ENCODE assay signal across 17 cellular contexts in the genomic region with DNA sequence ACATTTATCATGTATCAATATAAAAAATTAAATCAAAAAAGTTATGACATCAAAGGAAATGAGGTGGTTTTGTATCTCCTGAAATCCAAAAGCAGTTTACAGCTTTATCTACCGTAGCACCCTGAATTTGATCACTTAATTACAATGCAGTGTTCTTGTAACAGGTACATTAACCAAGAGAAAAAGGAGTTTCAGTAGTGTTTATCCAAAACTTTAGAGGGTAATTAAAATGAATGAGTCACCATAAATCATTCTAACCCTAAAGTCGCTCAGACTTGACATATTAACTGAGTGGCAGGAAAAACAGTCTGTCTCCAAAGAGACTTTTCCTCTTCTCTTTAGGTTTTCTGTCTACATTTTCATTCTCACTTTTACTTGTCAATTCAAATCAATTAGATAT.
"Had no signal": no experiment of that assay in that cellular context is flagged by ENCODE, and none has a peak within 500 bp of the region (broad histone marks: within the 10 kb centered on the region; RNA-seq: fewer than 3 reads in every experiment).

No MANE protein-coding gene starts in this region.

- H3K27me3 ChIP-seq: adrenal gland, colonic mucosa, heart left ventricle, right lobe of liver, tibial artery, uterus had no signal

- ATAC-seq: heart left ventricle; natural killer cell treated with Interleukin-12 subunit alpha and Interleukin-12 subunit beta and Interleukin-15 and Interleukin-18, amount 100 ng/mL, for 72 hours; right lobe of liver; stimulated activated memory B cell treated with anti-CD40 and anti-IgM and Interleukin-4, amounts not matched to agents 10 μg/mL and 1 μg/mL and 100 μg/mL, for 72 hours had no signal

- H3K4me3 ChIP-seq: adrenal gland, colonic mucosa, heart left ventricle, left ventricle myocardium inferior, right lobe of liver, tibial artery, uterus had no signal

- H3K36me3 ChIP-seq: adrenal gland, colonic mucosa, heart left ventricle, left ventricle myocardium inferior, right lobe of liver, tibial artery, uterus had no signal

- H3K9me3 ChIP-seq: adrenal gland, colonic mucosa, heart left ventricle, left ventricle myocardium inferior, right lobe of liver, tibial artery, uterus had no signal

- H3K27ac ChIP-seq: adrenal gland, colonic mucosa, heart left ventricle, left ventricle myocardium inferior, right lobe of liver, tibial artery, uterus had no signal

- H3K4me1 ChIP-seq: colonic mucosa, heart left ventricle, left ventricle myocardium inferior, right lobe of liver, uterus had no signal

- DNase-seq: activated CD4-positive, alpha-beta T cell treated with anti-CD3 and anti-CD28 coated beads, Interleukin-2, amount 10 ng/mL, durations not matched to agents 7 days and 5 days; activated CD4-positive, CD25-positive, alpha-beta regulatory T cell; activated naive CD4-positive, alpha-beta T cell treated with anti-CD3 and anti-CD28 coated beads, Interleukin-2, amount 50 U/mL, for 16 hours; activated T-cell treated with anti-CD3 and anti-CD28 coated beads for 4 hours; adrenal gland; caudate nucleus; colonic mucosa; foreskin melanocyte; heart left ventricle; left ventricle myocardium inferior; mesenchymal stem cell; nucleus accumbens; right lobe of liver; tibial artery; uterus had no signal
